In the genomic region with DNA sequence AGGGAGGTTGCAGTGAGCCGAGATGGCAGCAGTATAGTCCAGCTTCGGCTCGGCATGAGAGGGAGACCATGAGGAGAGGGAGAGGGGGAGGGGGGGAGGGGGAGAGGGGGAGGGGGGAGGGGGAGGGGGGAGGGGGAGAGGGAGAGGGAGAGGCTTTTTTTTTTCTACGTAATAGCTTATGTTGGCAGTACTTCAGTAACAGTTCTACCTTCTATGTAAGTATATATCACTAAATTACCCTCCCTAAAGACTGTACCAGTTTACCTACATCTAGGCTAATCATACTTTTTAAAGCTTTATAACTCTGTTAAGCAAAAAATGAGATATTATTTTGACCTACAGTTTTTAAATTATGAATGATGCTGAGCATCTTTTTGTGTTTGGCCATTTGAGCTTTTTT, we compare ENCODE assay signal across 30 cellular contexts.
"Had no signal": no experiment of that assay in that cellular context is flagged by ENCODE, and none has a peak within 500 bp of the region (broad histone marks: within the 10 kb centered on the region; RNA-seq: fewer than 3 reads in every experiment).

No MANE protein-coding gene starts in this region.

- H3K4me1 ChIP-seq: pancreas, suprapubic skin, testis, tibial artery, vagina had no signal

- DNase-seq: naive thymus-derived CD8-positive, alpha-beta T cell; nephron progenitor cell; nucleus accumbens; pancreas; psoas muscle; right cardiac atrium; spleen; stimulated activated CD4-positive, alpha-beta T cell treated with anti-CD3 and anti-CD28 coated beads, Interleukin-12 subunit alpha, Interleukin-12 subunit beta, amount 100 ng/mL, for 4 hours; stimulated activated CD4-positive, alpha-beta T cell treated with anti-CD3 and anti-CD28 coated beads, Interleukin-1b, Interleukin-23, amount 100 ng/mL, for 48 hours; stimulated activated CD4-positive, alpha-beta T cell treated with anti-CD3 and anti-CD28 coated beads, Interleukin-4, amount 100 ng/mL, for 1 hour; stimulated activated CD4-positive, alpha-beta T cell treated with anti-CD3 and anti-CD28 coated beads, Interleukin-4, amount 100 ng/mL, for 4 hours; stimulated activated CD8-positive, alpha-beta memory T cell treated with anti-CD3 and anti-CD28 coated beads, Interleukin-4, amount 100 ng/mL, for 48 hours; stimulated activated naive CD4-positive, alpha-beta T cell; stimulated activated naive CD8-positive, alpha-beta T cell treated with anti-CD3 and anti-CD28 coated beads, Interleukin-15, amount 100 ng/mL, for 72 hours; stimulated activated naive CD8-positive, alpha-beta T cell treated with anti-CD3 and anti-CD28 coated beads, Interleukin-15, Interleukin-2, amounts not matched to agents 100 U/mL and 50 U/mL, for 24 hours; substantia nigra; testis; tibial artery; transverse colon had no signal

- H3K4me3 ChIP-seq: pancreas, psoas muscle, skin epidermis, smooth muscle cell, spleen, suprapubic skin, testis, tibial artery, transverse colon, upper lobe of left lung, vagina had no signal

- H3K9me3 Mint-ChIP-seq: naive thymus-derived CD8-positive, alpha-beta T cell; natural killer cell treated with Interleukin-12 subunit alpha and Interleukin-12 subunit beta and Interleukin-15 and Interleukin-18, amount 100 ng/mL, for 72 hours; stimulated activated memory B cell treated with anti-CD40 and anti-IgM and Interleukin-4, amounts not matched to agents 10 μg/mL and 1 μg/mL and 100 μg/mL, for 72 hours; stimulated activated naive CD8-positive, alpha-beta T cell treated with anti-CD3 and anti-CD28 coated beads, Interleukin-15, amount 100 ng/mL, for 72 hours had no signal

- H3K4me2 ChIP-seq: smooth muscle cell had no signal

- H3K27me3 Mint-ChIP-seq: naive thymus-derived CD8-positive, alpha-beta T cell; natural killer cell treated with Interleukin-12 subunit alpha and Interleukin-12 subunit beta and Interleukin-15 and Interleukin-18, amount 100 ng/mL, for 72 hours; stimulated activated memory B cell treated with anti-CD40 and anti-IgM and Interleukin-4, amounts not matched to agents 10 μg/mL and 1 μg/mL and 100 μg/mL, for 72 hours; stimulated activated naive CD8-positive, alpha-beta T cell treated with anti-CD3 and anti-CD28 coated beads, Interleukin-15, amount 100 ng/mL, for 72 hours had no signal

- H3K27ac ChIP-seq: neutrophil, pancreas, psoas muscle, skin epidermis, spleen, suprapubic skin, testis, tibial artery, transverse colon, upper lobe of left lung, vagina had no signal

- FAIRE-seq: urothelium cell line had no signal

- H3K36me3 ChIP-seq: neutrophil, pancreas, suprapubic skin, transverse colon had no signal

- ATAC-seq: naive thymus-derived CD8-positive, alpha-beta T cell; natural killer cell treated with Interleukin-12 subunit alpha and Interleukin-12 subunit beta and Interleukin-15 and Interleukin-18, amount 100 ng/mL, for 72 hours; pancreas; psoas muscle; right cardiac atrium; sciatic nerve; stimulated activated memory B cell treated with anti-CD40 and anti-IgM and Interleukin-4, amounts not matched to agents 10 μg/mL and 1 μg/mL and 100 μg/mL, for 72 hours; stimulated activated naive CD8-positive, alpha-beta T cell treated with anti-CD3 and anti-CD28 coated beads, Interleukin-15, amount 100 ng/mL, for 72 hours; stimulated activated naive CD8-positive, alpha-beta T cell treated with anti-CD3 and anti-CD28 coated beads, Interleukin-15, Interleukin-2, amounts not matched to agents 100 U/mL and 50 U/mL, for 24 hours had no signal

- H3K9me3 ChIP-seq: neutrophil, pancreas, psoas muscle, spleen, suprapubic skin, testis, tibial artery, transverse colon, upper lobe of left lung, vagina had no signal

- H3K4me3 Mint-ChIP-seq: naive thymus-derived CD8-positive, alpha-beta T cell; natural killer cell treated with Interleukin-12 subunit alpha and Interleukin-12 subunit beta and Interleukin-15 and Interleukin-18, amount 100 ng/mL, for 72 hours; nephron progenitor cell; neural crest cell; stimulated activated memory B cell treated with anti-CD40 and anti-IgM and Interleukin-4, amounts not matched to agents 10 μg/mL and 1 μg/mL and 100 μg/mL, for 72 hours; stimulated activated naive CD8-positive, alpha-beta T cell treated with anti-CD3 and anti-CD28 coated beads, Interleukin-15, amount 100 ng/mL, for 72 hours had no signal

- H3K27me3 ChIP-seq: neutrophil, pancreas, spleen, suprapubic skin, testis, tibial artery, transverse colon, upper lobe of left lung, vagina had no signal

- H3K27ac Mint-ChIP-seq: naive thymus-derived CD8-positive, alpha-beta T cell; natural killer cell treated with Interleukin-12 subunit alpha and Interleukin-12 subunit beta and Interleukin-15 and Interleukin-18, amount 100 ng/mL, for 72 hours; nephron progenitor cell; stimulated activated memory B cell treated with anti-CD40 and anti-IgM and Interleukin-4, amounts not matched to agents 10 μg/mL and 1 μg/mL and 100 μg/mL, for 72 hours had no signal
